In genomic region chr3:194584435-194584776, GRCh38 we compare ENCODE assay signal across 8 cellular contexts. TPM values are rescaled to one million over a fixed set of nuclear protein-coding genes. Genes with fewer than 3 reads are reported as not detected.
DNase-seq lines count a peak whose midpoint lies in the region; ATAC-seq, FAIRE-seq and TF ChIP-seq lines count a peak whose summit lies in the region.

No MANE protein-coding gene starts in this region.

- H3K36me3 Mint-ChIP-seq in activated T-cell treated with anti-CD3 and anti-CD28 coated beads, Interleukin-2, amount 50 U/mL, for 4 hours (ENCODE audit: insufficient read depth): peaks cover 7% of the 10 kb centered on the region

- peak overlapping the region; percentile 91; the same call in 1 of the 2 replicates for H2AFZ ChIP-seq in GM12878 (ENCODE audit: control insufficient read depth, low read depth, low read length)

- peaks cover 4% of the 10 kb centered on the region for H3K9me3 Mint-ChIP-seq in activated T-cell treated with anti-CD3 and anti-CD28 coated beads, Interleukin-2, amount 50 U/mL, for 4 hours

- H3K4me2 ChIP-seq in GM12878 (ENCODE audit: control insufficient read depth, insufficient read depth): peak overlapping the region; percentile 82

- RAD21 ChIA-PET in GM12878 (lab: Charles Lee; ENCODE audit: unreplicated experiment): interaction anchor here (2.2 kb wide), 1 partner anchor 113 kb away, joined by 13 read pairs; no protein-coding TSS in a partner anchor

- intact Hi-C loops in GM12878 (cut with micrococcal nuclease; ENCODE audit: unreplicated experiment) (no loop called here), right lobe of liver (cut with DNase I) (no loop called here)

- DNase-seq in activated T-cell treated with anti-CD3 and anti-CD28 coated beads, Interleukin-2, amount 50 U/mL, for 4 hours: no peak
- DNase-seq in activated T-cell treated with anti-CD3 and anti-CD28 coated beads for 4 hours: no peak
- DNase-seq in GM12878 (ENCODE audit: low read depth, low spot score): no peak
- DNase-seq in right lobe of liver: no peak
- DNase-seq in tibial nerve (ENCODE audit: low spot score in 2 of 2): no peak
- DNase-seq in UCSD-AML1 (lab: John Stamatoyannopoulos, UW; ENCODE audit: unreplicated experiment): no peak

- H3K9me3 ChIP-seq in GM12878 (replicated peaks; ENCODE audit: control insufficient read depth, insufficient read depth, low read length) (no peaks in the 10 kb centered on the region), right lobe of liver (no peaks in the 10 kb centered on the region), tibial nerve (no peaks in the 10 kb centered on the region)

- H3K36me3 ChIP-seq in GM12878 (ENCODE audit: control insufficient read depth in 2 of 2, insufficient read depth in 2 of 2, low read length in 1 of 2): 0 out of 4 replicates have a peak, but pooled peaks cover 0 to 3% of the 10 kb centered on the region in 2 experiments
- H3K36me3 ChIP-seq in right lobe of liver: no peaks in the 10 kb centered on the region
- peaks cover 0 to 19% (median 0%) of the 10 kb centered on the region in 3 donors for H3K36me3 ChIP-seq in tibial nerve

- BruUV-seq in GM12878 (replicated peaks; lab: Mats Ljungman, UMichigan): no TSS peak

- H3K79me2 ChIP-seq in GM12878 (ENCODE audit: control insufficient read depth, insufficient read depth, low read length): peaks cover 14% of the 10 kb centered on the region

- FAIRE-seq in GM12878 (lab: Jason Lieb, UNC): peak; percentile 64

- peak overlapping the region; percentile 77 for H3K4me3 ChIP-seq in GM12878
- peak overlapping the region; percentile 70 to 96 (median 85) for H3K4me3 ChIP-seq in right lobe of liver
- peak overlapping the region; percentile 73 to 94 (median 88) for H3K4me3 ChIP-seq in tibial nerve

- peaks cover 19% of the 10 kb centered on the region for H3K4me1 Mint-ChIP-seq in activated T-cell treated with anti-CD3 and anti-CD28 coated beads, Interleukin-2, amount 50 U/mL, for 4 hours (ENCODE audit: low read depth)

- H3K27me3 Mint-ChIP-seq in activated T-cell treated with anti-CD3 and anti-CD28 coated beads, Interleukin-2, amount 50 U/mL, for 4 hours (ENCODE audit: low read depth): no peaks in the 10 kb centered on the region

- no peak for TF ChIP-seq EP300 in GM12878 (IDR thresholded peaks at IDR 0.05; ENCODE audit: borderline replicate concordance in 1 of 2, control insufficient read depth in 1 of 2, low read depth in 2 of 2, low read length in 2 of 2)
- no peak for TF ChIP-seq EP300 in tibial nerve (IDR thresholded peaks at IDR 0.05)

- no peak for TF ChIP-seq RAD21 in GM12878 (IDR thresholded peaks at IDR 0.05; ENCODE audit: insufficient read depth, low read depth, low read length)

- TF ChIP-seq POLR2A in GM12878 (IDR thresholded peaks at IDR 0.05; ENCODE audit: low read depth, low read length) (no peak), right lobe of liver (IDR thresholded peaks at IDR 0.05) (no peak), tibial nerve (IDR thresholded peaks at IDR 0.05) (no peak)

- H3K27ac ChIP-seq in GM12878 (ENCODE audit: control insufficient read depth, insufficient read depth) (peak overlapping the region; percentile 96), right lobe of liver (peak overlapping the region; percentile 81 to 88 (median 85)), tibial nerve (peak overlapping the region; percentile 82 to 98 (median 94))

- no peak for ATAC-seq in activated T-cell treated with anti-CD3 and anti-CD28 coated beads, Interleukin-2, amount 50 U/mL, for 4 hours
- no peak for ATAC-seq in GM12878
- ATAC-seq in right lobe of liver: peak; percentile 4 to 38 (median 17)
- ATAC-seq in HG03039 (IDR thresholded peaks at IDR 0.05; ENCODE audit: unreplicated experiment): no peak
- ATAC-seq in HG02571 (IDR thresholded peaks at IDR 0.05; ENCODE audit: unreplicated experiment): no peak

- H4K20me1 ChIP-seq in GM12878 (ENCODE audit: control insufficient read depth, insufficient read depth): no peaks in the 10 kb centered on the region

- 10% methylated on average over 3 of the region's 3 CpGs for WGBS in GM12878 (ENCODE audit: insufficient coverage, insufficient replicate concordance, low lambda C conversion rate, missing lambda C conversion rate)
- 3% methylated on average over 3 of the region's 3 CpGs for WGBS in right lobe of liver (ENCODE audit: insufficient coverage, low coverage, low lambda C conversion rate, missing lambda C conversion rate)
- 44 to 48% methylated on average over 3 of the region's 3 CpGs for WGBS in tibial nerve, 2 donors

- peak overlapping the region; percentile 100 for H3K9ac ChIP-seq in GM12878 (ENCODE audit: control insufficient read depth, insufficient read depth, low read length)

- no peaks in the 10 kb centered on the region for H3K27me3 ChIP-seq in GM12878 (replicated peaks in 1 of 2; ENCODE audit: control insufficient read depth in 2 of 2, insufficient read depth in 2 of 2, low read length in 1 of 2)
- no peaks in the 10 kb centered on the region for H3K27me3 ChIP-seq in right lobe of liver
- no peaks in the 10 kb centered on the region for H3K27me3 ChIP-seq in tibial nerve

- POLR2A ChIA-PET in GM12878 (lab: Charles Lee): interaction anchor here (0.6 to 1.9 kb wide), 3 partner anchors 97 to 116 kb away, joined by 3 to 5 read pairs (median 4); no protein-coding TSS in a partner anchor

- peak overlapping the region; percentile 94 for H3K4me3 Mint-ChIP-seq in activated T-cell treated with anti-CD3 and anti-CD28 coated beads, Interleukin-2, amount 50 U/mL, for 4 hours

- TF ChIP-seq CTCF in GM12878 (IDR thresholded peaks at IDR 0.05 in 2 of 3, conservative IDR thresholded peaks at IDR 0.05 in 1 of 3; ENCODE audit: control insufficient read depth in 2 of 3, extremely low read depth in 1 of 3, insufficient read depth in 1 of 3, low read depth in 3 of 3, low read length in 3 of 3): no peak
- no peak for TF ChIP-seq CTCF in right lobe of liver (IDR thresholded peaks at IDR 0.05)
- no peak for TF ChIP-seq CTCF in tibial nerve (IDR thresholded peaks at IDR 0.05)

- no peaks in the 10 kb centered on the region for H3K4me1 ChIP-seq in GM12878 (ENCODE audit: control insufficient read depth, insufficient read depth, low read length)
- H3K4me1 ChIP-seq in right lobe of liver: peaks cover 0 to 9% (median 0%) of the 10 kb centered on the region in 4 donors
- peaks cover 0 to 38% (median 8%) of the 10 kb centered on the region in 4 donors for H3K4me1 ChIP-seq in tibial nerve

- CTCF ChIA-PET in GM12878 (lab: Yijun Ruan, JAX): interaction anchor here (0.6 to 1.6 kb wide), 6 partner anchors 9 to 524 kb away, joined by 3 to 10 read pairs (median 3); no protein-coding TSS in a partner anchor

- in situ Hi-C loops in GM12878 (cut with MboI): no loop called here

- SMC1A ChIA-PET in GM12878 (lab: Charles Lee; ENCODE audit: uncharacterized antibody, unreplicated experiment): interaction anchor here (1.1 to 3.6 kb wide), 4 partner anchors 9 to 241 kb away, joined by 3 to 15 read pairs (median 7); no protein-coding TSS in a partner anchor

TF ChIP-seq in GM12878, 131 proteins besides CTCF, POLR2A, EP300 and RAD21 (continues in another document):
- TF ChIP-seq BCL11A (IDR thresholded peaks at IDR 0.05; ENCODE audit: low read depth, low read length) (no peak), MAX (IDR thresholded peaks at IDR 0.05; ENCODE audit: low read depth, low read length) (no peak), CBX5 (IDR thresholded peaks at IDR 0.05; ENCODE audit: low read depth) (no peak), ZSCAN29 (IDR thresholded peaks at IDR 0.05) (no peak), IRF3 (IDR thresholded peaks at IDR 0.05) (no peak), PBX3 (IDR thresholded peaks at IDR 0.05; ENCODE audit: insufficient replicate concordance, low read depth, low read length) (no peak)

RNA-seq across cellular contexts. Expression of gene TMEM44, which starts 48.8 kb away (rescaled TPM):
- total RNA-seq in activated T-cell treated with anti-CD3 and anti-CD28 coated beads, Interleukin-2, amount 50 U/mL, for 4 hours: 1 to 10 TPM; 1.1 to 2.4 (median 2.0) TPM
- 9.1 and 10.0 TPM in 2 replicates for total RNA-seq in GM12878 (2013; cell fraction: nucleolus; rRNA removed)
- total RNA-seq in GM12878 (2014; rRNA removed) (4.0 and 7.6 TPM in 2 replicates), GM12878 (2014; rRNA removed; fragmentation: Illumina TruSeq; extraction: Trizol) (2.9 and 3.1 TPM in 2 replicates), GM12878 (2021) (7.3 and 8.4 TPM in 2 replicates), right lobe of liver (1 to 10 TPM; 2.2 to 6.8 (median 4.2) TPM), tibial nerve (10 to 100 TPM; 14.9 to 17.4 (median 16.5) TPM)
- polyA plus RNA-seq in GM12878 (2011; ENCODE audit: low read depth): 4.9 TPM
- polyA plus RNA-seq in GM12878 (2011; rRNA removed) (0.57 and 0.69 TPM in 2 replicates), GM12878 (2014; fragmentation: Illumina TruSeq; extraction: Trizol) (2.9 and 4.9 TPM in 2 replicates), GM12878 (2014; fragmentation: Nextera tagmentation; extraction: Ambion mirVana) (1 to 10 TPM in 1 of 2 experiments, under 1 TPM in 1; 0.89 to 1.1 TPM), GM12878 (2014; rRNA removed) (7.7 and 8.3 TPM in 2 replicates), GM12878 (2016; fragmentation: Nextera tagmentation; extraction: Ambion mirVana) (1 to 10 TPM; 1.9 to 4.1 TPM)
- polyA plus RNA-seq in GM12878 (2011; cell fraction: cytosol; rRNA removed): 1.1 and 1.2 TPM in 2 replicates
- 5.0 and 5.2 TPM in 2 replicates for polyA plus RNA-seq in GM12878 (2011; cell fraction: nucleus; rRNA removed)
- 6.6 and 7.0 TPM in 2 replicates for polyA plus RNA-seq in GM12878 (2012)
- polyA minus RNA-seq in GM12878 (2011; rRNA and poly(A)+ RNA removed): 0.51 and 2.2 TPM in 2 replicates
- polyA minus RNA-seq in GM12878 (2011; cell fraction: cytosol; rRNA and poly(A)+ RNA removed): 1.3 TPM in 1 of 2 replicates, not detected in the other
- polyA minus RNA-seq in GM12878 (2011; cell fraction: nucleus; rRNA and poly(A)+ RNA removed): 1.1 and 1.5 TPM in 2 replicates

Comparison
In these comparisons a context has a peak if more than half of its experiments do, and no peak if none do; other contexts are left out.
1. ATAC-seq: peak in right lobe of liver (4 of 4); none in activated T-cell treated with anti-CD3 and anti-CD28 coated beads, Interleukin-2, amount 50 U/mL, for 4 hours (0 of 2), GM12878 (single experiment), HG03039 (single experiment) and HG02571 (single experiment).
2. Peak in every context shown above with its lines, with median percentiles within 50 percentile points of each other: H3K27ac ChIP-seq and H3K4me3 ChIP-seq.